In genomic region chr15:39963806-39964205, GRCh38 we compare ENCODE assay signal across 23 cellular contexts. TPM values are rescaled to one million over a fixed set of nuclear protein-coding genes. Genes with fewer than 3 reads are reported as not detected.
A peak's percentile ranks its signal among the peaks of the same experiment; 100 is the strongest.
DNase-seq lines count a peak whose midpoint lies in the region; ATAC-seq and TF ChIP-seq lines count a peak whose summit lies in the region.
"Had no signal": no experiment of that assay in that cellular context is flagged by ENCODE, and none has a peak within 500 bp of the region (broad histone marks: within the 10 kb centered on the region; RNA-seq: fewer than 3 reads in every experiment).

No MANE protein-coding gene starts in this region.

- H2BK5ac ChIP-seq in IMR-90 (ENCODE audit: low read depth, low read length, poor library complexity, severe bottlenecking): peak overlapping the region; percentile 47

- no peak overlapping the region for H3K14ac ChIP-seq in IMR-90 (replicated peaks; ENCODE audit: low read depth, low read length)

- dilution Hi-C loops in IMR-90 (cut with HindIII; ENCODE audit: low sequenced_read_pairs, unreplicated experiment): no loop called here

- H3K36me3 ChIP-seq in IMR-90 (ENCODE audit: control insufficient read depth, insufficient read depth, low read length): peaks cover 38% of the 10 kb centered on the region

- no CpG with 5 or more reads among the region's 2 CpGs for WGBS in IMR-90 (ENCODE audit: extremely low coverage in 2 of 2, insufficient read length in 1 of 2), 2 experiments

- TF ChIP-seq CTCF in IMR-90 (conservative IDR thresholded peaks at IDR 0.05; ENCODE audit: low read depth, low read length) (no peak), VCaP (conservative IDR thresholded peaks at IDR 0.05) (no peak), osteocyte (IDR thresholded peaks at IDR 0.05) (no peak)

- H3K27ac Mint-ChIP-seq in osteocyte (ENCODE audit: unreplicated experiment): peak overlapping the region; percentile 11
- H3K27ac Mint-ChIP-seq: B cell, GM23338, T-cell had no signal

- no peak overlapping the region for H3K27ac ChIP-seq in IMR-90 (ENCODE audit: insufficient read depth, low read length)
- peak overlapping the region; percentile 30 for H3K27ac ChIP-seq in VCaP
- H3K27ac ChIP-seq: A549 had no signal

- no peak overlapping the region for H3K4ac ChIP-seq in IMR-90 (ENCODE audit: low read depth, low read length)

- in situ Hi-C loops in IMR-90 (cut with MboI; ENCODE audit: low sequenced_read_pairs): no loop called here

- peaks cover 2% of the 10 kb centered on the region; the same call in 1 of the 2 replicates for H3K4me1 ChIP-seq in IMR-90 (ENCODE audit: control insufficient read depth, insufficient read depth, low read length)
- H3K4me1 ChIP-seq: A549 had no signal

- H3K9ac ChIP-seq in IMR-90 (ENCODE audit: low read depth, low read length): no peak overlapping the region

- no peak overlapping the region for H2AFZ ChIP-seq in IMR-90 (replicated peaks; ENCODE audit: low read length, poor library complexity)
- H2AFZ ChIP-seq: GM23338 had no signal

- H4K8ac ChIP-seq in IMR-90 (ENCODE audit: low read depth in 2 of 2, low read length in 2 of 2): no peak overlapping the region

- H3K27me3 Mint-ChIP-seq in osteocyte (ENCODE audit: unreplicated experiment): no peaks in the 10 kb centered on the region
- H3K27me3 Mint-ChIP-seq: B cell; CD4-positive, CD25-positive, alpha-beta regulatory T cell; T-cell had no signal

- H4K5ac ChIP-seq in IMR-90 (ENCODE audit: low read depth, low read length): no peak overlapping the region

- H3K4me3 Mint-ChIP-seq in osteocyte (ENCODE audit: unreplicated experiment): no peak overlapping the region
- H3K4me3 Mint-ChIP-seq: B cell; CD4-positive, CD25-positive, alpha-beta regulatory T cell; GM23338; T-cell had no signal

- no peak overlapping the region for H4K91ac ChIP-seq in IMR-90 (ENCODE audit: insufficient read depth, low read depth, low read length)

- H3K9me3 ChIP-seq in IMR-90 (ENCODE audit: control insufficient read depth, insufficient read depth, low read length): no peaks in the 10 kb centered on the region
- H3K9me3 ChIP-seq: A549 had no signal

- intact Hi-C loops in IMR-90 (cut with micrococcal nuclease): no loop called here

- H4K20me1 ChIP-seq in IMR-90 (ENCODE audit: insufficient read depth, low read length): peaks cover 10% of the 10 kb centered on the region; the same call in 1 of the 2 replicates

- TF ChIP-seq RAD21 in IMR-90 (IDR thresholded peaks at IDR 0.05; ENCODE audit: low read length): no peak

- H3K9me1 ChIP-seq in IMR-90 (ENCODE audit: insufficient read depth, low read length): no peaks in the 10 kb centered on the region

- no peak overlapping the region for H3K4me2 ChIP-seq in IMR-90 (ENCODE audit: low read depth, low read length)
- H3K4me2 ChIP-seq: A549, GM23338 had no signal

- H2AK5ac ChIP-seq in IMR-90 (ENCODE audit: low read depth, low read length): no peak overlapping the region

- DNase-seq in AG20443 (ENCODE audit: low spot score) (peak; percentile 12), IMR-90 (peak; percentile 14), osteocyte (ENCODE audit: extremely low spot score, unreplicated experiment) (no peak), erythroblast (lab: John Stamatoyannopoulos, UW) (no peak), HT-29 (ENCODE audit: low spot score) (no peak)
- DNase-seq: CD4-positive, CD25-positive, alpha-beta regulatory T cell; COR-L47; HCEC 1CT; KG1; NCI-H1436; NCI-H2029; NCI-H2171; NCI-H446; NCI-H748 treated with DMSO at 0.1 percent for 48 hours; SHP77; T-cell had no signal

- H3K27me3 ChIP-seq in IMR-90 (ENCODE audit: control insufficient read depth, insufficient read depth, low read length): no peaks in the 10 kb centered on the region

- no peak for ATAC-seq in IMR-90 (ENCODE audit: low read depth)
- ATAC-seq in HG03378 (IDR thresholded peaks at IDR 0.05; ENCODE audit: unreplicated experiment): no peak
- ATAC-seq: A549, GM23338, HepG2, SK-N-SH treated with all-trans-retinoic acid at 6 μM for 48 hours, T-cell had no signal

- H2AK9ac ChIP-seq in IMR-90 (replicated peaks; ENCODE audit: low read depth, low read length, poor library complexity): no peak overlapping the region

- peaks cover 44% of the 10 kb centered on the region for H3K36me3 Mint-ChIP-seq in osteocyte (ENCODE audit: unreplicated experiment)

- H3K18ac ChIP-seq in IMR-90 (ENCODE audit: low read depth, low read length): no peak overlapping the region

- H2BK20ac ChIP-seq in IMR-90 (ENCODE audit: low read depth, low read length): no peak overlapping the region

- POLR2A ChIA-PET in IMR-90 (lab: Charles Lee; ENCODE audit: unreplicated experiment): no interaction called here

- CTCF ChIA-PET in IMR-90 (lab: Yijun Ruan, JAX): no interaction called here

- H3K9me3 Mint-ChIP-seq in osteocyte (ENCODE audit: unreplicated experiment): no peaks in the 10 kb centered on the region
- H3K9me3 Mint-ChIP-seq: CD4-positive, CD25-positive, alpha-beta regulatory T cell; GM23338; T-cell had no signal

- no peak overlapping the region for H2BK120ac ChIP-seq in IMR-90 (ENCODE audit: low read depth, low read length)

- H3K4me3 ChIP-seq in IMR-90 (ENCODE audit: insufficient read depth, low read depth, low read length): no peak overlapping the region
- H3K4me3 ChIP-seq: A549, GM23338 had no signal

- H2BK15ac ChIP-seq in IMR-90 (ENCODE audit: low read depth, low read length): no peak overlapping the region

- H3K79me1 ChIP-seq in IMR-90 (ENCODE audit: low read depth in 1 of 2, low read length in 2 of 2): peaks cover 31 to 64% of the 10 kb centered on the region in 2 experiments

- peaks cover 3% of the 10 kb centered on the region for H3K4me1 Mint-ChIP-seq in osteocyte (ENCODE audit: unreplicated experiment)
- H3K4me1 Mint-ChIP-seq: GM23338 had no signal

- no peak overlapping the region for H3K56ac ChIP-seq in IMR-90 (ENCODE audit: extremely low read depth, insufficient read depth, low read length)

- TF ChIP-seq POLR2A in IMR-90 (IDR thresholded peaks at IDR 0.05; ENCODE audit: low read depth, low read length) (no peak), erythroblast (IDR thresholded peaks at IDR 0.05; ENCODE audit: low read length) (no peak)

- no peak overlapping the region for H3K23ac ChIP-seq in IMR-90 (ENCODE audit: low read depth, low read length)

- no TSS peak for BruUV-seq in IMR-90 (replicated peaks; lab: Mats Ljungman, UMichigan)

TF ChIP-seq in IMR-90, 13 proteins besides CTCF, POLR2A, EP300 and RAD21:
- TF ChIP-seq RCOR1 (IDR thresholded peaks at IDR 0.05; ENCODE audit: insufficient replicate concordance, low read length) (no peak), MAZ (IDR thresholded peaks at IDR 0.05; ENCODE audit: borderline replicate concordance, low read depth, low read length) (no peak), NFE2L2 (IDR thresholded peaks at IDR 0.05; ENCODE audit: low read depth, low read length) (no peak), BHLHE40 (IDR thresholded peaks at IDR 0.05; ENCODE audit: low read depth, low read length) (no peak), RFX5 (IDR thresholded peaks at IDR 0.05; ENCODE audit: low read depth, low read length) (no peak), CEBPB (IDR thresholded peaks at IDR 0.05; ENCODE audit: low read depth, low read length) (no peak), MAFK (IDR thresholded peaks at IDR 0.05; ENCODE audit: low read depth, low read length) (no peak), FOS (IDR thresholded peaks at IDR 0.05; ENCODE audit: low read depth, low read length) (no peak), SMC3 (IDR thresholded peaks at IDR 0.05; ENCODE audit: low read depth, low read length) (no peak), CHD1 (IDR thresholded peaks at IDR 0.05; ENCODE audit: low read depth, low read length) (no peak), MXI1 (IDR thresholded peaks at IDR 0.05; ENCODE audit: borderline replicate concordance, low read depth, low read length) (no peak)
- TF ChIP-seq, protein P1, sequence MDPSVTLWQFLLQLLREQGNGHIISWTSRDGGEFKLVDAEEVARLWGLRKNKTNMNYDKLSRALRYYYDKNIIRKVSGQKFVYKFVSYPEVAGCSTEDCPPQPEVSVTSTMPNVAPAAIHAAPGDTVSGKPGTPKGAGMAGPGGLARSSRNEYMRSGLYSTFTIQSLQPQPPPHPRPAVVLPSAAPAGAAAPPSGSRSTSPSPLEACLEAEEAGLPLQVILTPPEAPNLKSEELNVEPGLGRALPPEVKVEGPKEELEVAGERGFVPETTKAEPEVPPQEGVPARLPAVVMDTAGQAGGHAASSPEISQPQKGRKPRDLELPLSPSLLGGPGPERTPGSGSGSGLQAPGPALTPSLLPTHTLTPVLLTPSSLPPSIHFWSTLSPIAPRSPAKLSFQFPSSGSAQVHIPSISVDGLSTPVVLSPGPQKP (IDR thresholded peaks at IDR 0.05; ENCODE audit: borderline replicate concordance, low read depth, low read length): no peak
- TF ChIP-seq, protein P2, sequence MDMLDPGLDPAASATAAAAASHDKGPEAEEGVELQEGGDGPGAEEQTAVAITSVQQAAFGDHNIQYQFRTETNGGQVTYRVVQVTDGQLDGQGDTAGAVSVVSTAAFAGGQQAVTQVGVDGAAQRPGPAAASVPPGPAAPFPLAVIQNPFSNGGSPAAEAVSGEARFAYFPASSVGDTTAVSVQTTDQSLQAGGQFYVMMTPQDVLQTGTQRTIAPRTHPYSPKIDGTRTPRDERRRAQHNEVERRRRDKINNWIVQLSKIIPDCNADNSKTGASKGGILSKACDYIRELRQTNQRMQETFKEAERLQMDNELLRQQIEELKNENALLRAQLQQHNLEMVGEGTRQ (IDR thresholded peaks at IDR 0.05; ENCODE audit: low read depth, low read length): no peak

RNA-seq across cellular contexts. Expression of gene EIF2AK4, which starts 29.9 kb away (rescaled TPM):
- total RNA-seq in IMR-90 (2012; rRNA removed) (132 and 139 TPM in 2 replicates), osteocyte (37.8 and 42.2 TPM in 2 replicates)
- polyA plus RNA-seq in IMR-90 (2012; rRNA removed): 75.3 and 80.3 TPM in 2 replicates
- polyA plus RNA-seq in IMR-90 (2012; cell fraction: cytosol; rRNA removed): 35.6 and 77.8 TPM in 2 replicates
- polyA plus RNA-seq in IMR-90 (2012; cell fraction: nucleus; rRNA removed; ENCODE audit: low replicate concordance): 20.2 and 41.4 TPM in 2 replicates
- 10.4 and 12.4 TPM in 2 replicates for total RNA-seq in HT-29 (2014; rRNA removed; shearing (Covaris generic))

RNA-seq across cellular contexts. Expression of gene GPR176, which starts 43.7 kb away (rescaled TPM):
- total RNA-seq in IMR-90 (2012; rRNA removed) (194 and 246 TPM in 2 replicates), osteocyte (21.1 and 22.0 TPM in 2 replicates)
- polyA plus RNA-seq in IMR-90 (2012; rRNA removed): 114 and 118 TPM in 2 replicates
- polyA plus RNA-seq in IMR-90 (2012; cell fraction: cytosol; rRNA removed): 89.6 and 120 TPM in 2 replicates
- 71.7 and 95.1 TPM in 2 replicates for polyA plus RNA-seq in IMR-90 (2012; cell fraction: nucleus; rRNA removed; ENCODE audit: low replicate concordance)
- 1.7 TPM in 2 replicates for total RNA-seq in HT-29 (2014; rRNA removed; shearing (Covaris generic))
- total RNA-seq: CD4-positive, CD25-positive, alpha-beta regulatory T cell had no signal
- polyA plus RNA-seq: CD4-positive, CD25-positive, alpha-beta regulatory T cell had no signal

Comparison
In these comparisons a context has a peak if more than half of its experiments do, and no peak if none do; other contexts are left out.
1. DNase-seq: peak in AG20443 (single experiment) and IMR-90 (single experiment); none in osteocyte (single experiment), erythroblast (0 of 2) and HT-29 (single experiment).